ENCODE assay signal across 20 cellular contexts in genomic region chr18:64991102-64991501, GRCh38.
"Had no signal": no experiment of that assay in that cellular context is flagged by ENCODE, and none has a peak within 500 bp of the region (broad histone marks: within the 10 kb centered on the region; RNA-seq: fewer than 3 reads in every experiment).

No MANE protein-coding gene starts in this region.

- H3K36me3 ChIP-seq: brain microvascular endothelial cell had no signal

- DNase-seq: activated CD4-positive, alpha-beta memory T cell treated with anti-CD3 and anti-CD28 coated beads for 36 hours; activated CD4-positive, alpha-beta T cell treated with anti-CD3 and anti-CD28 coated beads, Interleukin-2, amount 10 ng/mL, durations not matched to agents 7 days and 5 days; activated CD4-positive, CD25-positive, alpha-beta regulatory T cell; activated gamma-delta T cell; activated naive CD4-positive, alpha-beta T cell treated with anti-CD3 and anti-CD28 coated beads for 36 hours; activated naive CD8-positive, alpha-beta T cell treated with anti-CD3 and anti-CD28 coated beads for 36 hours; activated T-cell treated with anti-CD3 and anti-CD28 coated beads for 4 hours; activated T-cell treated with anti-CD3 and anti-CD28 coated beads, Interleukin-2, amount 50 U/mL, for 48 hours; brain microvascular endothelial cell; caudate nucleus; MM.1S; NCI-H1105 treated with DMSO at 0.1 percent for 48 hours; NCI-H1436 treated with DMSO at 0.1 percent for 48 hours; NCI-H187; NCI-H2081; NCI-H510A treated with DMSO at 0.1 percent for 48 hours; NK-92 treated with Interleukin-12 subunit alpha and Interleukin-12 subunit beta, amount 100 ng/mL, for 24 hours; SHP77 treated with DMSO at 0.1 percent for 48 hours had no signal

- ATAC-seq: activated T-helper 17 cell treated with anti-CD3 and anti-CD28 coated beads, Interleukin-2, amount 50 U/mL, for 72 hours had no signal

- H3K27me3 ChIP-seq: brain microvascular endothelial cell had no signal

- H3K27ac ChIP-seq: brain microvascular endothelial cell, RWPE1 had no signal
